8 cellular contexts compared by ENCODE assay signal in the genomic region with DNA sequence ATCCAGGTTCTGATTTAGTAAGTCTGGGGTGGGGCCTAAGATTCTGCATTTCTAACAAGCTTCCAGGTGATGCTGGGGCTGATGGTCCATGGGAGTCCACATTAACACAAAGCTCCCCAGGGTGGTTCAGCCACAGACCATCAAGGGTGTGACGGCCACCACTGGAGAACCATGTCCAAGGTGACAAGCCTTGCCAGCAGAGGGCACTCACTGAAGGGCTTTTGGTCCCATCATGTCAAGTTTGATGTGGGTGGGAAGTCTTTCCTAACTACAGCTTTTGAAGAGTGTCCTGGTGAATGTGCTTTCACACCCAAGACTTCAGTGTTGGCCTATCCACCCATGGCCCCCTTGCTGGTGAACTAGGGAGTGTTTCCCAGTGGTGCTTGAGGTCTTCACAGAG.
A peak's percentile ranks its signal among the peaks of the same experiment; 100 is the strongest.
DNase-seq lines count a peak whose midpoint lies in the region; ATAC-seq and TF ChIP-seq lines count a peak whose summit lies in the region.

No MANE protein-coding gene starts in this region.

- H3K27ac ChIP-seq in C4-2B (no peak overlapping the region), HEK293 (ENCODE audit: extremely low read depth, low read depth, low read length) (no peak overlapping the region)

- ATAC-seq in HG03460 (IDR thresholded peaks at IDR 0.05; ENCODE audit: unreplicated experiment) (no peak), HG02623 (IDR thresholded peaks at IDR 0.05; ENCODE audit: unreplicated experiment) (no peak)

- no peak overlapping the region for H3K4me3 ChIP-seq in HEK293 (ENCODE audit: low read depth, low read length)

- no peaks in the 10 kb centered on the region for H3K36me3 ChIP-seq in HEK293 (ENCODE audit: control insufficient read depth in 2 of 2, insufficient read depth in 1 of 2, low read length in 2 of 2)

- H3K4me1 ChIP-seq in HEK293 (ENCODE audit: control insufficient read depth, insufficient read depth, low read length) = no peaks in the 10 kb centered on the region

- H3K9me3 ChIP-seq in HEK293 (ENCODE audit: control insufficient read depth, insufficient read depth, low read depth, low read length) = no peaks in the 10 kb centered on the region

- CTCF ChIA-PET in HEK293 (lab: Yijun Ruan, JAX) = interaction anchor here (0.5 to 6.3 kb wide), 31 partner anchors 9 to 1805 kb away, joined by 3 to 83 read pairs (median 5); a partner anchor contains a TSS

- peak; percentile 67 for TF ChIP-seq CTCF in C4-2B (conservative IDR thresholded peaks at IDR 0.05)
- TF ChIP-seq CTCF in HEK293 (tag by site-specific recombination; IDR thresholded peaks at IDR 0.05) = peak; percentile 32; the same call in 1 of the 2 replicates

- POLR2A ChIA-PET in HEK293 (lab: Yijun Ruan, JAX) = interaction anchor here (1.2 kb wide), 1 partner anchor 64 kb away, joined by 3 read pairs; no protein-coding TSS in a partner anchor

- DNase-seq in UCSD-AML1 (lab: John Stamatoyannopoulos, UW; ENCODE audit: unreplicated experiment) (peak; percentile 51), dermis microvascular lymphatic vessel endothelial cell (ENCODE audit: low read depth in 2 of 2) (peak; percentile 37 to 65), renal cortical epithelial cell (ENCODE audit: low read depth) (peak; percentile 45), NCI-H2171 (lab: John Stamatoyannopoulos, UW) (no peak)

TF ChIP-seq in HEK293, 187 proteins besides CTCF, POLR2A, EP300 and RAD21:
- TF ChIP-seq GLIS1 (tag by site-specific recombination; IDR thresholded peaks at IDR 0.05) (peak; percentile 21; the same call in 1 of the 2 replicates), ZNF654 (tag by site-specific recombination; IDR thresholded peaks at IDR 0.05; ENCODE audit: low read depth) (peak; percentile 58), ZNF501 (tag by site-specific recombination; IDR thresholded peaks at IDR 0.05) (no peak), ZNF621 (tag by site-specific recombination; IDR thresholded peaks at IDR 0.05) (no peak), YY2 (tag by site-specific recombination; IDR thresholded peaks at IDR 0.05) (no peak)
